In the genomic region with DNA sequence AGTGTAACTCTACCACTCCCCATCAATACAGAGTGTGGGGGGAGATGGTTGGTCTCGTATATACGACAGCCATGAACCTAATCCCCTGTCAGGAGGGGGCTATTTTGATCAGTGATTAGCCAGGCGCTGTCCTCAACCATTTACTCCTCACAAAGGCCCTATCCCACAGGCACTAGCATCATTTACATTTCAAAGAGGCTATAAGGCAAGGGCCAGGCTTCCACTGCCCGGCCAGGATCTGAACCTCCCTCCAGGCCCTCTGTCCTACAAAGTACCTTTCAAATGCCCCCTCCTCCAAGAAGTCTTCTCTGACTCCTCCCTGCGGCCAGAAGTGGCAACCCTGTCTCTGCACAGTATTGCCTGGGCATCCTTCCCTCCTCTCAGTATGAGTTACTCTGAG, we compare ENCODE assay signal across 15 cellular contexts.
DNase-seq lines count a peak whose midpoint lies in the region; ATAC-seq, FAIRE-seq and TF ChIP-seq lines count a peak whose summit lies in the region.
"Had no signal": no experiment of that assay in that cellular context is flagged by ENCODE, and none has a peak within 500 bp of the region (broad histone marks: within the 10 kb centered on the region; RNA-seq: fewer than 3 reads in every experiment).

No MANE protein-coding gene starts in this region.

- no peaks in the 10 kb centered on the region for H3K9me3 ChIP-seq in A549
- H3K9me3 ChIP-seq in HUES48 (ENCODE audit: control insufficient read depth, insufficient read depth, low read length), result no peaks in the 10 kb centered on the region
- no peaks in the 10 kb centered on the region for H3K9me3 ChIP-seq in effector memory CD4-positive, alpha-beta T cell (ENCODE audit: control insufficient read depth, low read length)

- H3K4me1 ChIP-seq in A549, result peaks cover 92% of the 10 kb centered on the region
- peaks cover 75% of the 10 kb centered on the region for H3K4me1 ChIP-seq in HUES48 (ENCODE audit: control insufficient read depth, insufficient read depth, low read length)
- H3K4me1 ChIP-seq in effector memory CD4-positive, alpha-beta T cell (ENCODE audit: control insufficient read depth, insufficient read depth, low read length, poor library complexity, severe bottlenecking), result no peaks in the 10 kb centered on the region

- peaks cover 96% of the 10 kb centered on the region for H3K4me1 Mint-ChIP-seq in dendritic cell treated with granulocyte-macrophage colony-stimulating factor and Interleukin-4, amounts not matched to agents 40 ng/mL and 50 ng/mL, for 4 days (ENCODE audit: low read depth)
- peaks cover 66% of the 10 kb centered on the region for H3K4me1 Mint-ChIP-seq in neural crest cell

- no peak overlapping the region for H3K4me3 Mint-ChIP-seq in dendritic cell treated with granulocyte-macrophage colony-stimulating factor and Interleukin-4, amounts not matched to agents 40 ng/mL and 50 ng/mL, for 4 days
- peak overlapping the region; percentile 54 for H3K4me3 Mint-ChIP-seq in neural crest cell
- H3K4me3 Mint-ChIP-seq: activated T-cell treated with anti-CD3 and anti-CD28 coated beads, Interleukin-2, amount 50 U/mL, for 72 hours had no signal

- POLR2A ChIA-PET in A549 (lab: Yijun Ruan, JAX), result no interaction called here

- no peak for FAIRE-seq in A549 (lab: Jason Lieb, UNC)

- peak overlapping the region; percentile 19; the same call in 1 of the 3 replicates for H3K4me2 ChIP-seq in A549

- peak overlapping the region; percentile 71 for H3K27ac Mint-ChIP-seq in dendritic cell treated with granulocyte-macrophage colony-stimulating factor and Interleukin-4, amounts not matched to agents 40 ng/mL and 50 ng/mL, for 4 days
- peak overlapping the region; percentile 73 for H3K27ac Mint-ChIP-seq in neural crest cell (ENCODE audit: unreplicated experiment)

- CTCF ChIA-PET in A549 (lab: Yijun Ruan, JAX), result interaction anchor here (1.3 kb wide), 1 partner anchor 97 kb away, joined by 3 read pairs; no protein-coding TSS in a partner anchor

- no peak for TF ChIP-seq RAD21 in A549 (conservative IDR thresholded peaks at IDR 0.05 in 1 of 2, IDR thresholded peaks at IDR 0.05 in 1 of 2)

- no peak for TF ChIP-seq POLR2A in A549 (IDR thresholded peaks at IDR 0.05; ENCODE audit: low read length)

- TF ChIP-seq CTCF in A549 (IDR thresholded peaks at IDR 0.05) (no peak), neural crest cell (conservative IDR thresholded peaks at IDR 0.05) (no peak)

- ATAC-seq in A549, result no peak

- no peak for TF ChIP-seq EP300 in A549 (IDR thresholded peaks at IDR 0.05)

- H3K36me3 ChIP-seq in HUES48 (ENCODE audit: control insufficient read depth, insufficient read depth, low read length), result no peaks in the 10 kb centered on the region
- H3K36me3 ChIP-seq in effector memory CD4-positive, alpha-beta T cell (ENCODE audit: control insufficient read depth, insufficient read depth, low read length), result no peaks in the 10 kb centered on the region
- H3K36me3 ChIP-seq: brain microvascular endothelial cell had no signal

- H3K27me3 ChIP-seq in HUES48 (ENCODE audit: control insufficient read depth, insufficient read depth, low read length), result no peaks in the 10 kb centered on the region
- H3K27me3 ChIP-seq in effector memory CD4-positive, alpha-beta T cell (replicated peaks; ENCODE audit: control insufficient read depth, insufficient read depth, low read length, poor library complexity, severe bottlenecking), result no peaks in the 10 kb centered on the region
- H3K27me3 ChIP-seq: brain microvascular endothelial cell had no signal

- H3K27ac ChIP-seq in A549 (peak overlapping the region; percentile 88 to 95; a peak in 5 of 6 replicates), HUES48 (ENCODE audit: low read depth, low read length) (peak overlapping the region; percentile 56)
- H3K27ac ChIP-seq in effector memory CD4-positive, alpha-beta T cell (ENCODE audit: insufficient read depth, low read length, poor library complexity, severe bottlenecking), result no peak overlapping the region
- H3K27ac ChIP-seq: brain microvascular endothelial cell, VCaP had no signal

- DNase-seq in A549 (ENCODE audit: low read depth in 1 of 2, low spot score in 1 of 2), result no peak
- no peak for DNase-seq in neural crest cell (ENCODE audit: low read depth, low spot score)
- no peak for DNase-seq in NCI-H2081 (lab: John Stamatoyannopoulos, UW)
- no peak for DNase-seq in effector memory CD4-positive, alpha-beta T cell
- no peak for DNase-seq in NAMALWA (ENCODE audit: low spot score)
- no peak for DNase-seq in NOMO-1 (lab: John Stamatoyannopoulos, UW; ENCODE audit: unreplicated experiment in 2 of 2)
- DNase-seq: activated T-cell treated with anti-CD3 and anti-CD28 coated beads, Interleukin-2, amount 50 U/mL, for 72 hours; brain microvascular endothelial cell; GDM1; kidney glomerular epithelial cell; NCI-H1105; SHP77 had no signal

- H3K4me3 ChIP-seq in A549, result no peak overlapping the region
- H3K4me3 ChIP-seq in HUES48 (ENCODE audit: low read depth, low read length), result no peak overlapping the region
- H3K4me3 ChIP-seq in effector memory CD4-positive, alpha-beta T cell (ENCODE audit: insufficient read depth, low read depth, low read length, poor library complexity, severe bottlenecking), result no peak overlapping the region

- H3K9me3 Mint-ChIP-seq in dendritic cell treated with granulocyte-macrophage colony-stimulating factor and Interleukin-4, amounts not matched to agents 40 ng/mL and 50 ng/mL, for 4 days, result no peaks in the 10 kb centered on the region
- no peaks in the 10 kb centered on the region for H3K9me3 Mint-ChIP-seq in neural crest cell
- H3K9me3 Mint-ChIP-seq: activated T-cell treated with anti-CD3 and anti-CD28 coated beads, Interleukin-2, amount 50 U/mL, for 72 hours had no signal

- peaks cover 30% of the 10 kb centered on the region for H3K36me3 Mint-ChIP-seq in dendritic cell treated with granulocyte-macrophage colony-stimulating factor and Interleukin-4, amounts not matched to agents 40 ng/mL and 50 ng/mL, for 4 days (ENCODE audit: low read depth)
- H3K36me3 Mint-ChIP-seq in neural crest cell (ENCODE audit: low read depth), result no peaks in the 10 kb centered on the region

- intact Hi-C loops in dendritic cell treated with granulocyte-macrophage colony-stimulating factor and Interleukin-4, amounts not matched to agents 40 ng/mL and 50 ng/mL, for 4 days (cut with micrococcal nuclease), result no loop called here

- no peaks in the 10 kb centered on the region for H3K27me3 Mint-ChIP-seq in dendritic cell treated with granulocyte-macrophage colony-stimulating factor and Interleukin-4, amounts not matched to agents 40 ng/mL and 50 ng/mL, for 4 days
- H3K27me3 Mint-ChIP-seq in neural crest cell (ENCODE audit: low read depth), result peaks cover 39% of the 10 kb centered on the region

- 85% methylated on average over 5 of the region's 5 CpGs for WGBS in A549 (ENCODE audit: missing lambda C conversion rate)

- no peak overlapping the region for H3K9ac ChIP-seq in HUES48 (ENCODE audit: low read depth, low read length)

TF ChIP-seq in A549, 52 proteins besides CTCF, POLR2A, EP300 and RAD21:
- TF ChIP-seq EHF (CRISPR knock-in tag; IDR thresholded peaks at IDR 0.05) (no peak), CHD2 (IDR thresholded peaks at IDR 0.05; ENCODE audit: low read length, partially characterized antibody) (no peak), ZFP36 (IDR thresholded peaks at IDR 0.05; ENCODE audit: borderline replicate concordance, partially characterized antibody) (no peak), KDM5A (IDR thresholded peaks at IDR 0.05) (no peak), CBX8 (IDR thresholded peaks at IDR 0.05) (no peak), BHLHE40 (IDR thresholded peaks at IDR 0.05; ENCODE audit: low read depth, low read length) (no peak), RARB (CRISPR knock-in tag; IDR thresholded peaks at IDR 0.05) (no peak), HDAC2 (IDR thresholded peaks at IDR 0.05) (no peak), ZNF302 (CRISPR knock-in tag; IDR thresholded peaks at IDR 0.05) (no peak)
- TF ChIP-seq, protein P1, sequence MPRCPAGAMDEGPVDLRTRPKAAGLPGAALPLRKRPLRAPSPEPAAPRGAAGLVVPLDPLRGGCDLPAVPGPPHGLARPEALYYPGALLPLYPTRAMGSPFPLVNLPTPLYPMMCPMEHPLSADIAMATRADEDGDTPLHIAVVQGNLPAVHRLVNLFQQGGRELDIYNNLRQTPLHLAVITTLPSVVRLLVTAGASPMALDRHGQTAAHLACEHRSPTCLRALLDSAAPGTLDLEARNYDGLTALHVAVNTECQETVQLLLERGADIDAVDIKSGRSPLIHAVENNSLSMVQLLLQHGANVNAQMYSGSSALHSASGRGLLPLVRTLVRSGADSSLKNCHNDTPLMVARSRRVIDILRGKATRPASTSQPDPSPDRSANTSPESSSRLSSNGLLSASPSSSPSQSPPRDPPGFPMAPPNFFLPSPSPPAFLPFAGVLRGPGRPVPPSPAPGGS (IDR thresholded peaks at IDR 0.05), result no peak
- TF ChIP-seq, protein P2, sequence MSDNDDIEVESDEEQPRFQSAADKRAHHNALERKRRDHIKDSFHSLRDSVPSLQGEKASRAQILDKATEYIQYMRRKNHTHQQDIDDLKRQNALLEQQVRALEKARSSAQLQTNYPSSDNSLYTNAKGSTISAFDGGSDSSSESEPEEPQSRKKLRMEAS (IDR thresholded peaks at IDR 0.05), result no peak
TF ChIP-seq in A549: peak in this region for 0.
